Comparison of ENCODE assay signal across 8 cellular contexts in the genomic region with DNA sequence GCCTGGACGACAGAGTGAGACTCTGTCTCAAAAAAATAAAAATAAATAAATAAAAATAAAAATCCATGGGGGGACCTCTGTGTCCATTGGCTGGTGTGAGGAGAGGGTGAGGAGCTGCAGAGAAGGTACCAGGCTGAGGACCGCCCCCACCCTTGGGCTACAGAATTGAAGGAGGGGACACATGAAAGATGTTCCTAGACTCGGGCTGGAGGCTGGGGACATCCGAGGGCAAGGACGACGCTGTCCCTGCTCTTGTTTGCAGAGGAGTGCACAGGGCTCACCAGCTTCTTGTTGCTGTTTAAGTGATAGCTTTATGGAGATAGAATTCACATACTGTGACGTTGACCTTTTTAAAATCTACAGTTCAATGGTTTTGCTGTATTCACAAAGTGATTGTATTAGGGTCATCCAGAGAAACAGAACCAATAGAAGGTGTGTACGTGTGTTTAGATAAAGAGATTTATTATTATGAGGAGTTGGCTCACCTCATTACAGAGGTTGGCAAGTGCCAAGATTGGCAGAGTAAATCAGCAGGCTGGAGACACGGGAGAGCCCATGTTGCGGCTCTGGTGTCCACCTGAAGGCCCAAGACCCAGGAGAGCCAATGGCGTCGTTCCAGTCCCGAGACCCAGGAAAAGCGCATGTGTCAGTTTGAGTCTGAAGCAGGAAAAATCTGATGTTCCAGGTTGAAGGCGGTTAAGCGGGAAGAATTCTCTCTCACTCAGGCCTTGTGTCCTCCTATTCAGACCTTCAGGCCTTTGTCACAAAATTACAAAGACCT.
DNase-seq lines count a peak whose midpoint lies in the region; ATAC-seq and TF ChIP-seq lines count a peak whose summit lies in the region.

No MANE protein-coding gene starts in this region.

- H3K4me3 ChIP-seq in mesenchymal stem cell (ENCODE audit: insufficient read depth in 1 of 2, low read depth in 1 of 2, low read length in 2 of 2) (no peak overlapping the region), tibial nerve (no peak overlapping the region)

- no peak overlapping the region for H4K91ac ChIP-seq in mesenchymal stem cell (ENCODE audit: low read length)

- peak overlapping the region; percentile 98 for H3K27ac Mint-ChIP-seq in activated naive CD4-positive, alpha-beta T cell treated with anti-CD3 and anti-CD28 coated beads, Interleukin-2, amount 50 U/mL, for 24 hours
- peak overlapping the region; percentile 96 to 98 for H3K27ac Mint-ChIP-seq in activated naive CD4-positive, alpha-beta T cell treated with anti-CD3 and anti-CD28 coated beads, Interleukin-2, amount 50 U/mL, for 72 hours

- peak overlapping the region; percentile 26 for H2AK5ac ChIP-seq in mesenchymal stem cell (ENCODE audit: low read length, severe bottlenecking)

- no peaks in the 10 kb centered on the region for H3K9me3 Mint-ChIP-seq in activated naive CD4-positive, alpha-beta T cell treated with anti-CD3 and anti-CD28 coated beads, Interleukin-2, amount 50 U/mL, for 24 hours
- peaks cover 0 to 3% of the 10 kb centered on the region in 2 donors for H3K9me3 Mint-ChIP-seq in activated naive CD4-positive, alpha-beta T cell treated with anti-CD3 and anti-CD28 coated beads, Interleukin-2, amount 50 U/mL, for 72 hours

- TF ChIP-seq CTCF in tibial nerve (IDR thresholded peaks at IDR 0.05): no peak

- H3K36me3 ChIP-seq in mesenchymal stem cell (ENCODE audit: control insufficient read depth in 1 of 2, insufficient read depth in 2 of 2, low read depth in 1 of 2, low read length in 2 of 2): peaks cover 15 to 34% of the 10 kb centered on the region in 2 experiments
- no peaks in the 10 kb centered on the region for H3K36me3 ChIP-seq in tibial nerve

- ATAC-seq in activated naive CD4-positive, alpha-beta T cell treated with anti-CD3 and anti-CD28 coated beads, Interleukin-2, amount 50 U/mL, for 72 hours: no peak
- ATAC-seq in HG03565 (IDR thresholded peaks at IDR 0.05; ENCODE audit: unreplicated experiment): no peak

- H2BK5ac ChIP-seq in mesenchymal stem cell (ENCODE audit: low read depth, low read length, poor library complexity, severe bottlenecking): no peak overlapping the region

- H3K4me3 Mint-ChIP-seq in activated naive CD4-positive, alpha-beta T cell treated with anti-CD3 and anti-CD28 coated beads, Interleukin-2, amount 50 U/mL, for 24 hours: peak overlapping the region; percentile 81

- H2AFZ ChIP-seq in mesenchymal stem cell (ENCODE audit: low read depth, low read length): no peak overlapping the region

- H3K36me3 Mint-ChIP-seq in activated naive CD4-positive, alpha-beta T cell treated with anti-CD3 and anti-CD28 coated beads, Interleukin-2, amount 50 U/mL, for 24 hours: peaks cover 8% of the 10 kb centered on the region
- H3K36me3 Mint-ChIP-seq in activated naive CD4-positive, alpha-beta T cell treated with anti-CD3 and anti-CD28 coated beads, Interleukin-2, amount 50 U/mL, for 72 hours: peaks cover 28 to 57% of the 10 kb centered on the region in 2 donors

- no peak for TF ChIP-seq POLR2A in tibial nerve (IDR thresholded peaks at IDR 0.05)

- H3K9me3 ChIP-seq in mesenchymal stem cell (ENCODE audit: control insufficient read depth, low read length) (no peaks in the 10 kb centered on the region), tibial nerve (no peaks in the 10 kb centered on the region)

- H3K14ac ChIP-seq in mesenchymal stem cell (ENCODE audit: low read length in 2 of 2): peak overlapping the region in 1 of 2 experiments; percentile 12

- 86% methylated on average over 15 of the region's 16 CpGs for WGBS in mesenchymal stem cell
- WGBS in tibial nerve, 2 donors: 70 to 75% methylated on average over 16 of the region's 16 CpGs

- H3K4me1 ChIP-seq in mesenchymal stem cell (ENCODE audit: control insufficient read depth, insufficient read depth, low read depth, low read length): peaks cover 53% of the 10 kb centered on the region
- H3K4me1 ChIP-seq in tibial nerve: peaks cover 0 to 96% (median 85%) of the 10 kb centered on the region in 4 donors

- H3K4me2 ChIP-seq in mesenchymal stem cell (ENCODE audit: low read length, poor library complexity, severe bottlenecking): no peak overlapping the region

- no peak overlapping the region for H3K23ac ChIP-seq in mesenchymal stem cell (ENCODE audit: low read length in 2 of 2)

- H4K8ac ChIP-seq in mesenchymal stem cell (ENCODE audit: low read length): peak overlapping the region; percentile 45

- peak overlapping the region in 1 of 2 experiments; percentile 46 for H3K4ac ChIP-seq in mesenchymal stem cell (ENCODE audit: low read depth in 1 of 2, low read length in 2 of 2)

- H3K4me1 Mint-ChIP-seq in activated naive CD4-positive, alpha-beta T cell treated with anti-CD3 and anti-CD28 coated beads, Interleukin-2, amount 50 U/mL, for 24 hours: peaks cover 69% of the 10 kb centered on the region

- H3K18ac ChIP-seq in mesenchymal stem cell (ENCODE audit: low read depth in 1 of 2, low read length in 2 of 2): peak overlapping the region in 1 of 2 experiments; percentile 44

- H3K79me1 ChIP-seq in mesenchymal stem cell (replicated peaks; ENCODE audit: low read length, poor library complexity, severe bottlenecking): peaks cover 15% of the 10 kb centered on the region

- TF ChIP-seq EP300 in tibial nerve (IDR thresholded peaks at IDR 0.05): no peak

- peak overlapping the region; percentile 8 to 51 for H2BK12ac ChIP-seq in mesenchymal stem cell (ENCODE audit: low read length in 2 of 2)

- no peak for DNase-seq in activated naive CD4-positive, alpha-beta T cell treated with anti-CD3 and anti-CD28 coated beads, Interleukin-2, amount 50 U/mL, for 16 hours
- no peak for DNase-seq in activated naive CD4-positive, alpha-beta T cell treated with anti-CD3 and anti-CD28 coated beads, Interleukin-2, amount 50 U/mL, for 72 hours (ENCODE audit: low spot score in 2 of 2)
- DNase-seq in mesenchymal stem cell: no peak
- DNase-seq in tibial nerve (ENCODE audit: low spot score in 2 of 2): no peak
- DNase-seq in AML-193 (lab: John Stamatoyannopoulos, UW): no peak
- DNase-seq in putamen (ENCODE audit: low spot score): no peak

- H3K27ac ChIP-seq in mesenchymal stem cell (ENCODE audit: low read length, poor library complexity, severe bottlenecking) (no peak overlapping the region), tibial nerve (peak overlapping the region in 3 of 4 donors; percentile 61 to 90 (median 81))

- H3K9ac ChIP-seq in mesenchymal stem cell (ENCODE audit: low read length): no peak overlapping the region

- no peaks in the 10 kb centered on the region for H3K27me3 Mint-ChIP-seq in activated naive CD4-positive, alpha-beta T cell treated with anti-CD3 and anti-CD28 coated beads, Interleukin-2, amount 50 U/mL, for 24 hours

- H3K27me3 ChIP-seq in mesenchymal stem cell (ENCODE audit: control insufficient read depth in 1 of 2, insufficient read depth in 1 of 2, low read length in 2 of 2) (no peaks in the 10 kb centered on the region), tibial nerve (no peaks in the 10 kb centered on the region)

- no peak overlapping the region for H2BK120ac ChIP-seq in mesenchymal stem cell (ENCODE audit: low read depth, low read length)

- no peak overlapping the region for H2BK15ac ChIP-seq in mesenchymal stem cell (ENCODE audit: low read depth, poor library complexity, severe bottlenecking)
